In the genomic region with DNA sequence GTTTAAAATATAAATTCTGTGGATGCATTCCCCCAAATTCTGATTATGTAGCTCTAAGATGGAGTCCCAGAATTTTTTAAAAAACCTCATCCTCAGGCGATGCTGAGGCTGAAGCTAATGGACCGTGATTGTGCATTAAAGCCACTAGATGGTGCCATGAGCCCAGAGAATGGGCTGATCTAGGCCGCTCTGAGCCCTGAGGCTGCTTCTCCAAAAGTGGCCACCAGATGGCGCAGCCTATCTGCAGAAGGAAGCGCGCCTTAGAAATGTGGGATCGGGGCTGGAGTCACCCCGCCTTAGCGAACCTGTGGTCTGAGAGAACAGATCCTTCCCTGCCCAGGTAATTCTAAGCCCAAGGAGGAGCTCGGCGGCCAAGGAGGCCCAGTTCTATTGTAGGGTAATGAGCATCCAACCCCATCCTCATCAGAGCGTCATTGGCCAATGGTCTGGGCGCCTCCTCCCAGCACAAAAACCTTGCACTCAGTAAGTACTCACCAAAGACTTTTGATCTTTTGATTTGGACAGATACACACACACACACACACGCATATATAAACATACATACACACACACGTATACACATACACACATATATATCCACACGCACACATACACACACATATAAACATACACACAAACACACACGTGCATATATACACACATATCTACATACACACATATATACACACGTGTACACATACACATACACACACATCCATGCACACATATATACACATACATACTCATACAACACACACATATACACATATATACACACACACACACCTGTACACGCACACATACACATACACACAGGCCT, we compare ENCODE assay signal across 2 cellular contexts.
A peak's percentile ranks its signal among the peaks of the same experiment; 100 is the strongest.
TF ChIP-seq lines count a peak whose summit lies in the region.

No MANE protein-coding gene starts in this region.

TF ChIP-seq in HEK293, 187 proteins besides CTCF, POLR2A, EP300 and RAD21 (continued from another document and continues in another):
- no peak for TF ChIP-seq ZNF670 (tag by site-specific recombination; IDR thresholded peaks at IDR 0.05; ENCODE audit: low read depth)
- TF ChIP-seq ZNF561 (tag by site-specific recombination; IDR thresholded peaks at IDR 0.05; ENCODE audit: borderline replicate concordance), result peak; percentile 34; the same call in 1 of the 2 replicates
- TF ChIP-seq ZNF416 (tag by site-specific recombination; IDR thresholded peaks at IDR 0.05), result no peak
- TF ChIP-seq ZSCAN23 (tag by site-specific recombination; IDR thresholded peaks at IDR 0.05), result no peak
- TF ChIP-seq ZNF112 (tag by site-specific recombination; IDR thresholded peaks at IDR 0.05), result no peak
- TF ChIP-seq REPIN1 (tag by site-specific recombination; IDR thresholded peaks at IDR 0.05; ENCODE audit: low read depth), result no peak
- no peak for TF ChIP-seq ZNF549 (tag by site-specific recombination; IDR thresholded peaks at IDR 0.05)
- TF ChIP-seq, protein P1, sequence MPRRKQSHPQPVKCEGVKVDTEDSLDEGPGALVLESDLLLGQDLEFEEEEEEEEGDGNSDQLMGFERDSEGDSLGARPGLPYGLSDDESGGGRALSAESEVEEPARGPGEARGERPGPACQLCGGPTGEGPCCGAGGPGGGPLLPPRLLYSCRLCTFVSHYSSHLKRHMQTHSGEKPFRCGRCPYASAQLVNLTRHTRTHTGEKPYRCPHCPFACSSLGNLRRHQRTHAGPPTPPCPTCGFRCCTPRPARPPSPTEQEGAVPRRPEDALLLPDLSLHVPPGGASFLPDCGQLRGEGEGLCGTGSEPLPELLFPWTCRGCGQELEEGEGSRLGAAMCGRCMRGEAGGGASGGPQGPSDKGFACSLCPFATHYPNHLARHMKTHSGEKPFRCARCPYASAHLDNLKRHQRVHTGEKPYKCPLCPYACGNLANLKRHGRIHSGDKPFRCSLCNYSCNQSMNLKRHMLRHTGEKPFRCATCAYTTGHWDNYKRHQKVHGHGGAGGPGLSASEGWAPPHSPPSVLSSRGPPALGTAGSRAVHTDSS (tag by site-specific recombination; IDR thresholded peaks at IDR 0.05), result 0 out of 2 replicates have a peak, but pooled peaks have one; percentile 18
- TF ChIP-seq, protein P2, sequence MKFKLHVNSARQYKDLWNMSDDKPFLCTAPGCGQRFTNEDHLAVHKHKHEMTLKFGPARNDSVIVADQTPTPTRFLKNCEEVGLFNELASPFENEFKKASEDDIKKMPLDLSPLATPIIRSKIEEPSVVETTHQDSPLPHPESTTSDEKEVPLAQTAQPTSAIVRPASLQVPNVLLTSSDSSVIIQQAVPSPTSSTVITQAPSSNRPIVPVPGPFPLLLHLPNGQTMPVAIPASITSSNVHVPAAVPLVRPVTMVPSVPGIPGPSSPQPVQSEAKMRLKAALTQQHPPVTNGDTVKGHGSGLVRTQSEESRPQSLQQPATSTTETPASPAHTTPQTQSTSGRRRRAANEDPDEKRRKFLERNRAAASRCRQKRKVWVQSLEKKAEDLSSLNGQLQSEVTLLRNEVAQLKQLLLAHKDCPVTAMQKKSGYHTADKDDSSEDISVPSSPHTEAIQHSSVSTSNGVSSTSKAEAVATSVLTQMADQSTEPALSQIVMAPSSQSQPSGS (tag by site-specific recombination; IDR thresholded peaks at IDR 0.05; ENCODE audit: low read depth), result no peak
- no peak for TF ChIP-seq ZBTB21 (tag by site-specific recombination; IDR thresholded peaks at IDR 0.05)
- TF ChIP-seq, protein P3, sequence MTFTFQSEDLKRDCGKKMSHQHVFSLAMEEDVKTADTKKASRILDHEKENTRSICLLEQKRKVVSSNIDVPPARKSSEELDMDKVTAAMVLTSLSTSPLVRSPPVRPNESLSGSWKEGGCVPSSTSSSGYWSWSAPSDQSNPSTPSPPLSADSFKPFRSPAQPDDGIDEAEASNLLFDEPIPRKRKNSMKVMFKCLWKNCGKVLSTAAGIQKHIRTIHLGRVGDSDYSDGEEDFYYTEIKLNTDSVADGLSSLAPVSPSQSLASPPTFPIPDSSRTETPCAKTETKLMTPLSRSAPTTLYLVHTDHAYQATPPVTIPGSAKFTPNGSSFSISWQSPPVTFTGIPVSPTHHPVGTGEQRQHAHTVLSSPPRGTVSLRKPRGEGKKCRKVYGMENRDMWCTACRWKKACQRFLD (tag by site-specific recombination; IDR thresholded peaks at IDR 0.05), result no peak
- no peak for TF ChIP-seq EGR2 (tag by site-specific recombination; IDR thresholded peaks at IDR 0.05; ENCODE audit: low read depth)
- TF ChIP-seq, protein P4, sequence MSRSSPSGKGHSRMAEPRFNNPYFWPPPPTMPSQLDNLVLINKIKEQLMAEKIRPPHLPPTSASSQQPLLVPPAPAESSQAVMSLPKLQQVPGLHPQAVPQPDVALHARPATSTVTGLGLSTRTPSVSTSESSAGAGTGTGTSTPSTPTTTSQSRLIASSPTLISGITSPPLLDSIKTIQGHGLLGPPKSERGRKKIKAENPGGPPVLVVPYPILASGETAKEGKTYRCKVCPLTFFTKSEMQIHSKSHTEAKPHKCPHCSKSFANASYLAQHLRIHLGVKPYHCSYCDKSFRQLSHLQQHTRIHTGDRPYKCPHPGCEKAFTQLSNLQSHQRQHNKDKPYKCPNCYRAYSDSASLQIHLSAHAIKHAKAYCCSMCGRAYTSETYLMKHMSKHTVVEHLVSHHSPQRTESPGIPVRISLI (tag by site-specific recombination; IDR thresholded peaks at IDR 0.05), result no peak
- 0 out of 2 replicates have a peak, but pooled peaks have one; percentile 48 for TF ChIP-seq ZNF24 (tag by site-specific recombination; IDR thresholded peaks at IDR 0.05)
- TF ChIP-seq ZNF473 (tag by site-specific recombination; IDR thresholded peaks at IDR 0.05), result no peak
- TF ChIP-seq ZNF350 (tag by site-specific recombination; IDR thresholded peaks at IDR 0.05), result no peak
- TF ChIP-seq ZNF404 (tag by site-specific recombination; IDR thresholded peaks at IDR 0.05), result no peak
- TF ChIP-seq, protein P5, sequence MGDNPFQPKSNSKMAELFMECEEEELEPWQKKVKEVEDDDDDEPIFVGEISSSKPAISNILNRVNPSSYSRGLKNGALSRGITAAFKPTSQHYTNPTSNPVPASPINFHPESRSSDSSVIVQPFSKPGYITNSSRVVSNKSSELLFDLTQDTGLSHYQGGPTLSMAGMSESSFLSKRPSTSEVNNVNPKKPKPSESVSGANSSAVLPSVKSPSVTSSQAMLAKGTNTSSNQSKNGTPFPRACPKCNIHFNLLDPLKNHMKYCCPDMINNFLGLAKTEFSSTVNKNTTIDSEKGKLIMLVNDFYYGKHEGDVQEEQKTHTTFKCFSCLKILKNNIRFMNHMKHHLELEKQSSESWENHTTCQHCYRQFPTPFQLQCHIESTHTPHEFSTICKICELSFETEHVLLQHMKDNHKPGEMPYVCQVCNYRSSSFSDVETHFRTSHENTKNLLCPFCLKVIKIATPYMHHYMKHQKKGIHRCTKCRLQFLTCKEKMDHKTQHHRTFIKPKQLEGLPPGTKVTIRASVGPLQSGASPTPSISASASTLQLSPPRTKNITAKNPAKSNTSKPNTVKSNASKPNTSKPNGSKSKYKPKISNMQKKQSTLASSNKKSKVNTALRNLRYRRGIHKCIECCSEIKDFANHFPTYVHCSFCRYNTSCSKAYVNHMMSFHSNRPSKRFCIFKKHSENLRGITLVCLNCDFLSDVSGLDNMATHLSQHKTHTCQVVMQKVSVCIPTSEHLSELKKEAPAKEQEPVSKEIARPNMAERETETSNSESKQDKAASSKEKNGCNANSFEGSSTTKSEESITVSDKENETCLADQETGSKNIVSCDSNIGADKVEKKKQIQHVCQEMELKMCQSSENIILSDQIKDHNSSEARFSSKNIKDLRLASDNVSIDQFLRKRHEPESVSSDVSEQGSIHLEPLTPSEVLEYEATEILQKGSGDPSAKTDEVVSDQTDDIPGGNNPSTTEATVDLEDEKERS (tag by site-specific recombination; IDR thresholded peaks at IDR 0.05), result no peak
- no peak for TF ChIP-seq ZNF558 (tag by site-specific recombination; IDR thresholded peaks at IDR 0.05)
- no peak for TF ChIP-seq ZNF843 (tag by site-specific recombination; IDR thresholded peaks at IDR 0.05)
- TF ChIP-seq ZNF37A (tag by site-specific recombination; IDR thresholded peaks at IDR 0.05), result no peak

TF ChIP-seq in SK-N-SH treated with all-trans-retinoic acid at 6 μM for 48 hours, 23 proteins besides CTCF, POLR2A, EP300 and RAD21 (continued from another document):
- TF ChIP-seq, protein P6, sequence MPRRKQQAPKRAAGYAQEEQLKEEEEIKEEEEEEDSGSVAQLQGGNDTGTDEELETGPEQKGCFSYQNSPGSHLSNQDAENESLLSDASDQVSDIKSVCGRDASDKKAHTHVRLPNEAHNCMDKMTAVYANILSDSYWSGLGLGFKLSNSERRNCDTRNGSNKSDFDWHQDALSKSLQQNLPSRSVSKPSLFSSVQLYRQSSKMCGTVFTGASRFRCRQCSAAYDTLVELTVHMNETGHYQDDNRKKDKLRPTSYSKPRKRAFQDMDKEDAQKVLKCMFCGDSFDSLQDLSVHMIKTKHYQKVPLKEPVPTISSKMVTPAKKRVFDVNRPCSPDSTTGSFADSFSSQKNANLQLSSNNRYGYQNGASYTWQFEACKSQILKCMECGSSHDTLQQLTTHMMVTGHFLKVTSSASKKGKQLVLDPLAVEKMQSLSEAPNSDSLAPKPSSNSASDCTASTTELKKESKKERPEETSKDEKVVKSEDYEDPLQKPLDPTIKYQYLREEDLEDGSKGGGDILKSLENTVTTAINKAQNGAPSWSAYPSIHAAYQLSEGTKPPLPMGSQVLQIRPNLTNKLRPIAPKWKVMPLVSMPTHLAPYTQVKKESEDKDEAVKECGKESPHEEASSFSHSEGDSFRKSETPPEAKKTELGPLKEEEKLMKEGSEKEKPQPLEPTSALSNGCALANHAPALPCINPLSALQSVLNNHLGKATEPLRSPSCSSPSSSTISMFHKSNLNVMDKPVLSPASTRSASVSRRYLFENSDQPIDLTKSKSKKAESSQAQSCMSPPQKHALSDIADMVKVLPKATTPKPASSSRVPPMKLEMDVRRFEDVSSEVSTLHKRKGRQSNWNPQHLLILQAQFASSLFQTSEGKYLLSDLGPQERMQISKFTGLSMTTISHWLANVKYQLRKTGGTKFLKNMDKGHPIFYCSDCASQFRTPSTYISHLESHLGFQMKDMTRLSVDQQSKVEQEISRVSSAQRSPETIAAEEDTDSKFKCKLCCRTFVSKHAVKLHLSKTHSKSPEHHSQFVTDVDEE (CRISPR knock-in tag; IDR thresholded peaks at IDR 0.05), result no peak
- TF ChIP-seq, protein P7, sequence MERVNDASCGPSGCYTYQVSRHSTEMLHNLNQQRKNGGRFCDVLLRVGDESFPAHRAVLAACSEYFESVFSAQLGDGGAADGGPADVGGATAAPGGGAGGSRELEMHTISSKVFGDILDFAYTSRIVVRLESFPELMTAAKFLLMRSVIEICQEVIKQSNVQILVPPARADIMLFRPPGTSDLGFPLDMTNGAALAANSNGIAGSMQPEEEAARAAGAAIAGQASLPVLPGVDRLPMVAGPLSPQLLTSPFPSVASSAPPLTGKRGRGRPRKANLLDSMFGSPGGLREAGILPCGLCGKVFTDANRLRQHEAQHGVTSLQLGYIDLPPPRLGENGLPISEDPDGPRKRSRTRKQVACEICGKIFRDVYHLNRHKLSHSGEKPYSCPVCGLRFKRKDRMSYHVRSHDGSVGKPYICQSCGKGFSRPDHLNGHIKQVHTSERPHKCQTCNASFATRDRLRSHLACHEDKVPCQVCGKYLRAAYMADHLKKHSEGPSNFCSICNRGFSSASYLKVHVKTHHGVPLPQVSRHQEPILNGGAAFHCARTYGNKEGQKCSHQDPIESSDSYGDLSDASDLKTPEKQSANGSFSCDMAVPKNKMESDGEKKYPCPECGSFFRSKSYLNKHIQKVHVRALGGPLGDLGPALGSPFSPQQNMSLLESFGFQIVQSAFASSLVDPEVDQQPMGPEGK (CRISPR knock-in tag; IDR thresholded peaks at IDR 0.05; ENCODE audit: borderline replicate concordance), result no peak
- TF ChIP-seq BACH2 (CRISPR knock-in tag; IDR thresholded peaks at IDR 0.05; ENCODE audit: borderline replicate concordance) (no peak), GLIS3 (CRISPR knock-in tag; IDR thresholded peaks at IDR 0.05) (no peak), ARNTL (CRISPR knock-in tag; IDR thresholded peaks at IDR 0.05; ENCODE audit: borderline replicate concordance, low read depth) (no peak), TOX (CRISPR knock-in tag; IDR thresholded peaks at IDR 0.05; ENCODE audit: borderline replicate concordance) (no peak)
- TF ChIP-seq, protein P8, sequence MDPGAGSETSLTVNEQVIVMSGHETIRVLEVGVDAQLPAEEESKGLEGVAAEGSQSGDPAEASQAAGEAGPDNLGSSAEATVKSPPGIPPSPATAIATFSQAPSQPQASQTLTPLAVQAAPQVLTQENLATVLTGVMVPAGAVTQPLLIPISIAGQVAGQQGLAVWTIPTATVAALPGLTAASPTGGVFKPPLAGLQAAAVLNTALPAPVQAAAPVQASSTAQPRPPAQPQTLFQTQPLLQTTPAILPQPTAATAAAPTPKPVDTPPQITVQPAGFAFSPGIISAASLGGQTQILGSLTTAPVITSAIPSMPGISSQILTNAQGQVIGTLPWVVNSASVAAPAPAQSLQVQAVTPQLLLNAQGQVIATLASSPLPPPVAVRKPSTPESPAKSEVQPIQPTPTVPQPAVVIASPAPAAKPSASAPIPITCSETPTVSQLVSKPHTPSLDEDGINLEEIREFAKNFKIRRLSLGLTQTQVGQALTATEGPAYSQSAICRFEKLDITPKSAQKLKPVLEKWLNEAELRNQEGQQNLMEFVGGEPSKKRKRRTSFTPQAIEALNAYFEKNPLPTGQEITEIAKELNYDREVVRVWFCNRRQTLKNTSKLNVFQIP (CRISPR knock-in tag; IDR thresholded peaks at IDR 0.05; ENCODE audit: borderline replicate concordance, low read depth), result no peak
